19 cellular contexts compared by ENCODE assay signal in genomic region chr19:55228015-55228391, GRCh38. TPM values are rescaled to one million over a fixed set of nuclear protein-coding genes. Genes with fewer than 3 reads are reported as not detected.
DNase-seq lines count a peak whose midpoint lies in the region; ATAC-seq and TF ChIP-seq lines count a peak whose summit lies in the region.
"Had no signal": no experiment of that assay in that cellular context is flagged by ENCODE, and none has a peak within 500 bp of the region (broad histone marks: within the 10 kb centered on the region; RNA-seq: fewer than 3 reads in every experiment).

No MANE protein-coding gene starts in this region.

- H3K18ac ChIP-seq in IMR-90 (ENCODE audit: low read depth, low read length), result no peak overlapping the region

- no peaks in the 10 kb centered on the region for H3K9me3 Mint-ChIP-seq in endodermal cell

- H4K8ac ChIP-seq in IMR-90 (ENCODE audit: low read depth in 2 of 2, low read length in 2 of 2), result no peak overlapping the region

- no peak overlapping the region for H3K4me3 Mint-ChIP-seq in endodermal cell

- H2BK5ac ChIP-seq in IMR-90 (ENCODE audit: low read depth, low read length, poor library complexity, severe bottlenecking), result no peak overlapping the region

- no peak overlapping the region for H3K4me2 ChIP-seq in IMR-90 (ENCODE audit: low read depth, low read length)
- H3K4me2 ChIP-seq: BLaER1 had no signal

- no peak overlapping the region for H3K4ac ChIP-seq in IMR-90 (ENCODE audit: low read depth, low read length)

- peaks cover 24% of the 10 kb centered on the region for H3K36me3 Mint-ChIP-seq in endodermal cell (ENCODE audit: low read depth)

- H3K27ac ChIP-seq in IMR-90 (ENCODE audit: insufficient read depth, low read length) (no peak overlapping the region), endodermal cell (ENCODE audit: low read depth, low read length) (no peak overlapping the region), muscle layer of colon (ENCODE audit: low read depth, low read length) (peak overlapping the region; percentile 61)
- H3K27ac ChIP-seq: BLaER1, colonic mucosa had no signal

- H3K27me3 ChIP-seq in IMR-90 (ENCODE audit: control insufficient read depth, insufficient read depth, low read length) (no peaks in the 10 kb centered on the region), endodermal cell (ENCODE audit: control insufficient read depth, insufficient read depth, low read length, poor library complexity, severe bottlenecking) (no peaks in the 10 kb centered on the region), muscle layer of colon (ENCODE audit: control insufficient read depth in 1 of 2, insufficient read depth in 2 of 2, low read length in 2 of 2) (no peaks in the 10 kb centered on the region)
- H3K27me3 ChIP-seq: BLaER1, colonic mucosa, transverse colon had no signal

- H3K79me1 ChIP-seq in IMR-90 (ENCODE audit: low read depth in 1 of 2, low read length in 2 of 2), result peaks cover 0 to 8% of the 10 kb centered on the region in 2 experiments; a peak in 1 of 4 replicates

- H3K14ac ChIP-seq in IMR-90 (replicated peaks; ENCODE audit: low read depth, low read length), result no peak overlapping the region

- no peak overlapping the region for H2BK15ac ChIP-seq in IMR-90 (ENCODE audit: low read depth, low read length)

- no peak for DNase-seq in IMR-90
- DNase-seq in endodermal cell, result no peak
- no peak for DNase-seq in GM13977 (ENCODE audit: low spot score)
- DNase-seq: activated CD4-positive, alpha-beta T cell treated with anti-CD3 and anti-CD28 coated beads for 48 hours; activated T-cell treated with anti-CD3 and anti-CD28 coated beads, Interleukin-2, amount 50 U/mL, for 48 hours; anterior cingulate cortex; colonic mucosa; DMS153; KBM-7; NCI-H1105; SHP77; stimulated activated CD4-positive, alpha-beta T cell treated with anti-CD3 and anti-CD28 coated beads, Interleukin-1b, Interleukin-23, amount 100 ng/mL, for 48 hours; transverse colon had no signal

- no peak overlapping the region for H4K91ac ChIP-seq in IMR-90 (ENCODE audit: insufficient read depth, low read depth, low read length)

- no peak for TF ChIP-seq RAD21 in IMR-90 (IDR thresholded peaks at IDR 0.05; ENCODE audit: low read length)

- BruUV-seq in IMR-90 (replicated peaks; lab: Mats Ljungman, UMichigan), result no TSS peak

- no peak overlapping the region for H3K9ac ChIP-seq in IMR-90 (ENCODE audit: low read depth, low read length)
- no peak overlapping the region for H3K9ac ChIP-seq in endodermal cell (ENCODE audit: extremely low read depth, low read length, poor library complexity, severe bottlenecking)
- no peak overlapping the region for H3K9ac ChIP-seq in muscle layer of colon (ENCODE audit: low read length)
- H3K9ac ChIP-seq: BLaER1 had no signal

- dilution Hi-C loops in IMR-90 (cut with HindIII; ENCODE audit: low sequenced_read_pairs, unreplicated experiment), result no loop called here

- intact Hi-C loops in IMR-90 (cut with micrococcal nuclease), result no loop called here

- no peak overlapping the region for H2AFZ ChIP-seq in IMR-90 (replicated peaks; ENCODE audit: low read length, poor library complexity)

- H2BK120ac ChIP-seq in IMR-90 (ENCODE audit: low read depth, low read length), result no peak overlapping the region

- WGBS in IMR-90 (ENCODE audit: extremely low coverage in 2 of 2, insufficient read length in 1 of 2), 2 experiments, result 40% methylated on average over 1 of the region's 17 CpGs; no CpG with 5 or more reads in 1 of the 2 experiments
- 88 to 94% methylated on average over 13 to 17 of the region's 17 CpGs for WGBS in endodermal cell (ENCODE audit: insufficient coverage in 1 of 2, insufficient read length in 1 of 2), 2 experiments

- TF ChIP-seq CTCF in IMR-90 (conservative IDR thresholded peaks at IDR 0.05; ENCODE audit: low read depth, low read length) (no peak), endodermal cell (conservative IDR thresholded peaks at IDR 0.05) (no peak), GM13977 (IDR thresholded peaks at IDR 0.05; ENCODE audit: extremely low read depth, insufficient read depth, missing control alignments) (no peak)

- H3K27ac Mint-ChIP-seq in endodermal cell, result peak overlapping the region; percentile 58

- no peak overlapping the region for H3K56ac ChIP-seq in IMR-90 (ENCODE audit: extremely low read depth, insufficient read depth, low read length)

- H2BK20ac ChIP-seq in IMR-90 (ENCODE audit: low read depth, low read length), result no peak overlapping the region

- H4K20me1 ChIP-seq in IMR-90 (ENCODE audit: insufficient read depth, low read length), result peaks cover 15% of the 10 kb centered on the region

- H4K5ac ChIP-seq in IMR-90 (ENCODE audit: low read depth, low read length), result no peak overlapping the region

- POLR2A ChIA-PET in IMR-90 (lab: Charles Lee; ENCODE audit: unreplicated experiment), result no interaction called here

- H3K4me1 ChIP-seq in IMR-90 (ENCODE audit: control insufficient read depth, insufficient read depth, low read length), result no peaks in the 10 kb centered on the region
- peaks cover 5% of the 10 kb centered on the region for H3K4me1 ChIP-seq in endodermal cell (ENCODE audit: control insufficient read depth, insufficient read depth, low read length)
- H3K4me1 ChIP-seq in muscle layer of colon (ENCODE audit: insufficient read depth, low read length), result peaks cover 12% of the 10 kb centered on the region
- H3K4me1 ChIP-seq: BLaER1, colonic mucosa, HAP-1 had no signal

- H2AK9ac ChIP-seq in IMR-90 (replicated peaks; ENCODE audit: low read depth, low read length, poor library complexity), result peak overlapping the region; percentile 16

- TF ChIP-seq POLR2A in IMR-90 (IDR thresholded peaks at IDR 0.05; ENCODE audit: low read depth, low read length), result no peak

- H3K9me3 ChIP-seq in IMR-90 (ENCODE audit: control insufficient read depth, insufficient read depth, low read length) (no peaks in the 10 kb centered on the region), endodermal cell (ENCODE audit: control insufficient read depth, low read length) (no peaks in the 10 kb centered on the region), muscle layer of colon (ENCODE audit: low read length) (no peaks in the 10 kb centered on the region)
- H3K9me3 ChIP-seq: BLaER1, colonic mucosa, HAP-1, transverse colon had no signal

- H3K4me3 ChIP-seq in IMR-90 (ENCODE audit: insufficient read depth, low read depth, low read length) (no peak overlapping the region), endodermal cell (ENCODE audit: low read length) (no peak overlapping the region), muscle layer of colon (ENCODE audit: low read depth in 1 of 2, low read length in 2 of 2) (no peak overlapping the region)
- H3K4me3 ChIP-seq: BLaER1, colonic mucosa, HAP-1, transverse colon had no signal

- no peak for ATAC-seq in IMR-90 (ENCODE audit: low read depth)
- no peak for ATAC-seq in esophagus mucosa
- no peak for ATAC-seq in GM21526 (IDR thresholded peaks at IDR 0.05; ENCODE audit: low FRiP score, unreplicated experiment)

- no peak overlapping the region for H3K23ac ChIP-seq in IMR-90 (ENCODE audit: low read depth, low read length)

- H3K36me3 ChIP-seq in IMR-90 (ENCODE audit: control insufficient read depth, insufficient read depth, low read length) (peaks cover 49% of the 10 kb centered on the region), endodermal cell (ENCODE audit: control insufficient read depth, insufficient read depth, low read length) (peaks cover 11% of the 10 kb centered on the region), muscle layer of colon (ENCODE audit: insufficient read depth, low read length) (peaks cover 46% of the 10 kb centered on the region)

- no peaks in the 10 kb centered on the region for H3K27me3 Mint-ChIP-seq in endodermal cell (ENCODE audit: insufficient read depth)

- CTCF ChIA-PET in IMR-90 (lab: Yijun Ruan, JAX), result no interaction called here

- 0 out of 2 replicates have a peak, but pooled peaks cover 6% of the 10 kb centered on the region for H3K9me1 ChIP-seq in IMR-90 (ENCODE audit: insufficient read depth, low read length)

- in situ Hi-C loops in IMR-90 (cut with MboI; ENCODE audit: low sequenced_read_pairs), result no loop called here
- in situ Hi-C loops in GM13977 (cut with MboI; ENCODE audit: low pct_unique_long_range_greater_than_20kb, low sequenced_read_pairs, unreplicated experiment), result no loop called here

- no peak overlapping the region for H2AK5ac ChIP-seq in IMR-90 (ENCODE audit: low read depth, low read length)

- peaks cover 7% of the 10 kb centered on the region for H3K4me1 Mint-ChIP-seq in endodermal cell

RNA-seq across cellular contexts. Expression of gene TMEM86B, which starts 0.6 kb away (rescaled TPM):
- total RNA-seq in IMR-90 (2012; rRNA removed), result 0.18 and 0.28 TPM in 2 replicates
- polyA plus RNA-seq in IMR-90 (2012; rRNA removed), result 2.4 TPM in 2 replicates
- 1.1 and 1.4 TPM in 2 replicates for polyA plus RNA-seq in IMR-90 (2012; cell fraction: cytosol; rRNA removed)
- 13.1 and 45.3 TPM in 2 replicates for polyA plus RNA-seq in IMR-90 (2012; cell fraction: nucleus; rRNA removed; ENCODE audit: low replicate concordance)
- 1 to 10 TPM; 2.9 to 5.9 TPM for total RNA-seq in endodermal cell
- polyA plus RNA-seq in endodermal cell (2013, experiment 1 of 2), result 4.9 TPM
- polyA plus RNA-seq in endodermal cell (2013, experiment 2 of 2), result 3.5 TPM
- total RNA-seq in esophagus mucosa, result 1.8 TPM

RNA-seq across cellular contexts. Expression of gene PTPRH, which starts 18.7 kb away (rescaled TPM):
- 1.7 and 3.4 TPM in 2 replicates for total RNA-seq in IMR-90 (2012; rRNA removed)
- 1.3 and 1.7 TPM in 2 replicates for polyA plus RNA-seq in IMR-90 (2012; rRNA removed)
- polyA plus RNA-seq in IMR-90 (2012; cell fraction: cytosol; rRNA removed), result 0.37 and 2.0 TPM in 2 replicates
- 2.8 and 3.0 TPM in 2 replicates for polyA plus RNA-seq in IMR-90 (2012; cell fraction: nucleus; rRNA removed; ENCODE audit: low replicate concordance)
- total RNA-seq in endodermal cell, result not detected
- polyA plus RNA-seq in endodermal cell (2013, experiment 1 of 2), result 2.1 TPM
- polyA plus RNA-seq in endodermal cell (2013, experiment 2 of 2), result 1.3 TPM
- 3.6 TPM for total RNA-seq in esophagus mucosa

RNA-seq across cellular contexts. Expression of gene PPP6R1, which starts 30.8 kb away (rescaled TPM):
- total RNA-seq in IMR-90 (2012; rRNA removed) (19.9 and 20.0 TPM in 2 replicates), endodermal cell (10 to 100 TPM; 74.8 to 79.9 TPM), esophagus mucosa (47.4 TPM)
- 50.1 and 50.2 TPM in 2 replicates for polyA plus RNA-seq in IMR-90 (2012; rRNA removed)
- polyA plus RNA-seq in IMR-90 (2012; cell fraction: cytosol; rRNA removed), result 36.6 and 48.1 TPM in 2 replicates
- polyA plus RNA-seq in IMR-90 (2012; cell fraction: nucleus; rRNA removed; ENCODE audit: low replicate concordance), result 85.4 and 121 TPM in 2 replicates
- polyA plus RNA-seq in endodermal cell (2013, experiment 1 of 2), result 42.2 TPM
- 39.1 TPM for polyA plus RNA-seq in endodermal cell (2013, experiment 2 of 2)

RNA-seq across cellular contexts. Expression of gene SYT5, which starts 47.9 kb away (rescaled TPM):
- total RNA-seq in IMR-90 (2012; rRNA removed) (under 0.01 TPM in 2 replicates), endodermal cell (not detected), esophagus mucosa (not detected)
- polyA plus RNA-seq in IMR-90 (2012; rRNA removed), result 0.15 TPM in 1 of 2 replicates, not detected in the other
- polyA plus RNA-seq in IMR-90 (2012; cell fraction: cytosol; rRNA removed), result 0.02 and 0.08 TPM in 2 replicates
- polyA plus RNA-seq in IMR-90 (2012; cell fraction: nucleus; rRNA removed; ENCODE audit: low replicate concordance), result 0.36 and 0.41 TPM in 2 replicates
- 6.1 TPM for polyA plus RNA-seq in endodermal cell (2013, experiment 1 of 2)
- polyA plus RNA-seq in endodermal cell (2013, experiment 2 of 2), result 7.9 TPM
- total RNA-seq: renal cortical epithelial cell had no signal

RNA-seq across cellular contexts. Expression of gene HSPBP1, which starts 51.9 kb away (rescaled TPM):
- total RNA-seq in IMR-90 (2012; rRNA removed) (19.7 and 21.0 TPM in 2 replicates), endodermal cell (10 to 100 TPM; 43.7 to 48.5 TPM), esophagus mucosa (31.2 TPM)
- polyA plus RNA-seq in IMR-90 (2012; rRNA removed), result 43.2 and 52.5 TPM in 2 replicates
- 67.7 and 72.0 TPM in 2 replicates for polyA plus RNA-seq in IMR-90 (2012; cell fraction: cytosol; rRNA removed)
- polyA plus RNA-seq in IMR-90 (2012; cell fraction: nucleus; rRNA removed; ENCODE audit: low replicate concordance), result 16.3 and 55.1 TPM in 2 replicates
- polyA plus RNA-seq in endodermal cell (2013, experiment 1 of 2), result 38.6 TPM
- 41.3 TPM for polyA plus RNA-seq in endodermal cell (2013, experiment 2 of 2)
